Comparison of ENCODE assay signal across 29 cellular contexts in the genomic region with DNA sequence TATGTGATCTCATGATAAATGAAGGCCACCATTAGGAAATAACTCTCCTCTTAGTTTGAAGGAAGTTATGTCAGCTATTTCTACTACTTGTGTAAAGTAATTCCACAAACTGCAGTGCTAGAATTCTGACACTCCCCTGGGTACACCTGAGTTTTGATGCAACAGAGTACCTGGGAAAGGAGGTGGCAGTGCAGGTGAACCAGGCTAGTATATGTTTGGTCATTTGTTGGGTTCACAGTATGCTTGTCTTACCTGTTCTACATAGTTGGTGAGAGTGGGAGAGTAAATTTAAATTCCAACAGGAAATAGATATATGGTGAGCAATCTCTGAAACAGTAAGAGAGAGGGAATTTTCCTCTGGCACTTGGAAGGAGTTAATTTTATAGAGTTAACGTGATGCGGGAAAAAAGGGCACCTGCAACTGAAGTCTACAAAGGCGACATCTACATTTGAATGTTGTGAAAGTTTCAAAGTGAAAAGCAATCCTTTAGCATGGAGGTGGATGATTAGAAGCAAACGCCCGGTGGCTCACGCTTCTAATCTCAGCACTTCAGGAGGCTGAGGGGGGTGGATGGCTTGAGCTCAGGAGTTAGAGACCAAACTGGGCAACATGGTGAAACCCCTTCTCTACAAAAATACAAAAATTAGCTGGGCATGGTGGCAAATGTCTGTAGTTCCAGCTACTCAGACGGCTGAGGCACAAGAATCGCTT. TPM values are rescaled to one million over a fixed set of nuclear protein-coding genes. Genes with fewer than 3 reads are reported as not detected.
DNase-seq lines count a peak whose midpoint lies in the region; ATAC-seq and TF ChIP-seq lines count a peak whose summit lies in the region.
"Had no signal": no experiment of that assay in that cellular context is flagged by ENCODE, and none has a peak within 500 bp of the region (broad histone marks: within the 10 kb centered on the region; RNA-seq: fewer than 3 reads in every experiment).

No MANE protein-coding gene starts in this region.

- H2AFZ ChIP-seq in PC-9 = no peak overlapping the region
- H2AFZ ChIP-seq: parathyroid adenoma had no signal

- H3K4me1 ChIP-seq in PC-9 (replicated peaks; ENCODE audit: insufficient read depth) = peaks cover 30% of the 10 kb centered on the region
- H3K4me1 ChIP-seq: parathyroid adenoma, right atrium auricular region had no signal

- H3K4me3 Mint-ChIP-seq in HFFc6 = peak overlapping the region; percentile 45; the same call in 1 of the 2 replicates
- H3K4me3 Mint-ChIP-seq: nephron progenitor cell; T-helper 2 cell treated with Interferon-gamma antibody and Interleukin-4, amounts not matched to agents 5 μg/mL and 100 μg/mL, for 36 hours had no signal

- CTCF ChIA-PET in PC-9 (lab: Charles Lee) = no interaction called here

- H3K4me1 Mint-ChIP-seq in HFFc6 (ENCODE audit: low read depth) = peaks cover 39% of the 10 kb centered on the region
- H3K4me1 Mint-ChIP-seq: nephron progenitor cell had no signal

- no peaks in the 10 kb centered on the region; the same call in 1 of the 2 replicates for H3K9me3 Mint-ChIP-seq in HFFc6
- H3K9me3 Mint-ChIP-seq: nephron progenitor cell; T-helper 2 cell treated with Interferon-gamma antibody and Interleukin-4, amounts not matched to agents 5 μg/mL and 100 μg/mL, for 36 hours had no signal

- H4K20me1 ChIP-seq in PC-9 (ENCODE audit: insufficient read depth) = no peaks in the 10 kb centered on the region

- intact Hi-C loops in PC-9 (cut with micrococcal nuclease; ENCODE audit: unreplicated experiment) = loop anchor here (5.0 kb wide), 1 partner anchor 35 kb away; the partner anchor contains the start of gene C4orf36

- no peak for TF ChIP-seq CTCF in HFFc6 (IDR thresholded peaks at IDR 0.05)
- no peak for TF ChIP-seq CTCF in PC-9 (conservative IDR thresholded peaks at IDR 0.05)

- H3K79me2 ChIP-seq in PC-9 (ENCODE audit: low read depth) = no peaks in the 10 kb centered on the region
- H3K79me2 ChIP-seq: parathyroid adenoma had no signal

- ATAC-seq in esophagus mucosa (peak; percentile 92), GM19455 (IDR thresholded peaks at IDR 0.05; ENCODE audit: unreplicated experiment) (no peak), GM18868 (IDR thresholded peaks at IDR 0.05; ENCODE audit: unreplicated experiment) (no peak)

- no peak for DNase-seq in HFFc6
- peak; percentile 6 to 83 for DNase-seq in PC-9
- DNase-seq in renal cortical epithelial cell (ENCODE audit: low read depth) = peak; percentile 35
- DNase-seq in SK-N-DZ (ENCODE audit: low spot score) = no peak
- DNase-seq: activated CD4-positive, alpha-beta T cell treated with anti-CD3 and anti-CD28 coated beads for 4 hours; activated gamma-delta T cell; activated T-cell treated with anti-CD3 and anti-CD28 coated beads, Interleukin-2, amount 50 U/mL, for 1 hour; dermis blood vessel endothelial cell; Karpas-422; MV-4-11; NCI-H1436 treated with DMSO at 0.1 percent for 48 hours; NCI-H446; NCI-H82; nephron progenitor cell; stimulated activated CD4-positive, alpha-beta T cell treated with anti-CD3 and anti-CD28 coated beads, Interleukin-2, amount 100 ng/mL, for 24 hours; upper lobe of left lung had no signal

- H3K27ac ChIP-seq in PC-9 = peak overlapping the region; percentile 60
- H3K27ac ChIP-seq: C4-2B, parathyroid adenoma, right atrium auricular region, RWPE1, upper lobe of left lung had no signal

- H3K36me3 Mint-ChIP-seq in HFFc6 (ENCODE audit: low read depth) = peaks cover 3% of the 10 kb centered on the region; the same call in 1 of the 2 replicates

- POLR2A ChIA-PET in PC-9 (lab: Charles Lee; ENCODE audit: unreplicated experiment) = no interaction called here

- H3K4me2 ChIP-seq in PC-9 = peak overlapping the region; percentile 57; the same call in 1 of the 2 replicates

- no peaks in the 10 kb centered on the region for H3K27me3 ChIP-seq in PC-9 (ENCODE audit: insufficient read depth, low read depth)
- H3K27me3 ChIP-seq: right atrium auricular region, upper lobe of left lung had no signal

- H3K9me2 ChIP-seq in PC-9 (ENCODE audit: insufficient read depth) = no peaks in the 10 kb centered on the region

- H3K4me3 ChIP-seq in PC-9 = no peak overlapping the region
- H3K4me3 ChIP-seq: right atrium auricular region, upper lobe of left lung had no signal

- no peaks in the 10 kb centered on the region; the same call in 1 of the 2 replicates for H3K27me3 Mint-ChIP-seq in HFFc6 (ENCODE audit: insufficient read depth)

- H3K27ac Mint-ChIP-seq in HFFc6 = peak overlapping the region; percentile 88
- H3K27ac Mint-ChIP-seq: nephron progenitor cell; T-helper 2 cell treated with Interferon-gamma antibody and Interleukin-4, amounts not matched to agents 5 μg/mL and 100 μg/mL, for 36 hours had no signal

- no peaks in the 10 kb centered on the region for H3K36me3 ChIP-seq in PC-9 (ENCODE audit: low read depth)
- H3K36me3 ChIP-seq: right atrium auricular region, upper lobe of left lung had no signal

- no TSS peak for BruUV-seq in PC-9 (replicated peaks; lab: Mats Ljungman, UMichigan)

- H3K9me3 ChIP-seq in PC-9 (ENCODE audit: insufficient read depth, low read depth) = no peaks in the 10 kb centered on the region
- H3K9me3 ChIP-seq: right atrium auricular region, upper lobe of left lung had no signal

- peaks cover 14% of the 10 kb centered on the region; the same call in 1 of the 2 replicates for H3F3A ChIP-seq in PC-9 (ENCODE audit: insufficient read depth, low read depth)

RNA-seq across cellular contexts. Expression of gene SLC10A6, which starts 8.3 kb away (rescaled TPM):
- under 1 TPM; 0.28 to 0.73 (median 0.57) TPM for total RNA-seq in HFFc6 (2021; fragmentation: NEBNext Ultra II Directional; extraction: Animal tissue kit (Norgen Biotek cat#: 25700))
- total RNA-seq in PC-9 (2021) (not detected in 2 replicates), esophagus mucosa (21.2 TPM), renal cortical epithelial cell (0.10 TPM in 1 of 2 replicates, not detected in the other)
- not detected in 2 replicates for polyA plus RNA-seq in SK-N-DZ (2014; cell fraction: cytosol; rRNA removed)
- not detected in 2 replicates for polyA plus RNA-seq in SK-N-DZ (2014; cell fraction: nucleus; rRNA removed)
- total RNA-seq: activated CD8-positive, alpha-beta memory T cell treated with anti-CD3 and anti-CD28 coated beads for 36 hours; G401; H4; HT-29 had no signal

RNA-seq across cellular contexts. Expression of gene C4orf36, which starts 34.7 kb away (rescaled TPM):
- 1 to 10 TPM in 5 of 6 experiments, under 1 TPM in 1; 0.66 to 2.5 (median 1.5) TPM for total RNA-seq in HFFc6 (2021; fragmentation: NEBNext Ultra II Directional; extraction: Animal tissue kit (Norgen Biotek cat#: 25700))
- total RNA-seq in PC-9 (2021) (2.0 TPM in 1 of 2 replicates, not detected in the other), esophagus mucosa (2.4 TPM), renal cortical epithelial cell (2.1 and 2.4 TPM in 2 replicates)
- 0.19 and 1.4 TPM in 2 replicates for polyA plus RNA-seq in SK-N-DZ (2014; cell fraction: cytosol; rRNA removed)
- 0.52 TPM in 1 of 2 replicates, not detected in the other for polyA plus RNA-seq in SK-N-DZ (2014; cell fraction: nucleus; rRNA removed)
- total RNA-seq: lung microvascular endothelial cell, right atrium auricular region had no signal

Comparison
In these comparisons a context has a peak if more than half of its experiments do, and no peak if none do; other contexts are left out.
1. DNase-seq: peak in PC-9 (2 of 2) and renal cortical epithelial cell (single experiment); none in HFFc6 (single experiment) and SK-N-DZ (single experiment).
2. RNA of gene SLC10A6, which starts 8.3 kb away (total RNA-seq): 21.2 TPM in esophagus mucosa (single experiment); 0.28 to 0.73 TPM in HFFc6, 0.10 TPM in renal cortical epithelial cell and not detected in PC-9; every median in the first group is over 10 times any median in the second.